ENCODE assay signal across 8 cellular contexts in the genomic region with DNA sequence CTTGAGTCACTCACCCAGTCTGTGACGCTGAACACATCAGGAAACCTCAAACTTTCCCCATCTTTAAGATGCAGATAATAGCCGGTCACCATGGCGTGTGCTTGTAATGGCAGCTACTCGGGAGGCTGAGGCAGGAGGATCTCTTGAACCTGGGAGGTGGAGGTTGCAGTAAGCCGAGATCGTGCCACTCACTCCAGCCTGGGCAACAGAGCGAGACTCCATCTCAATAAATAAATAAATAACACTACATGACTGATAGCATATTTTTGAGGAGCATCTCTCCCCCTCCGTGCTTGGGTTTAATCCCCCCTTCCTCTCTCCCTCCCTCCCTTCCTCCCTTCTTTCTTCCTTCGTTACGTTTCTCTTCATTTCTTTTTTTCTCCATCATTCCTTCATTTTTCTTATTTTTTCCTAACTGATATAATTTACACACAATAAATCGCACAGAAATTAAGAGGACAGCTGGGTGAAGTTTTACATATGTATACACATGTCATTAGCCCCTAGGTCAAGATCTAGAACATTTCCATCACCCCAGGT. TPM values are rescaled to one million over a fixed set of nuclear protein-coding genes. Genes with fewer than 3 reads are reported as not detected.
DNase-seq lines count a peak whose midpoint lies in the region; ATAC-seq, FAIRE-seq and TF ChIP-seq lines count a peak whose summit lies in the region.

No MANE protein-coding gene starts in this region.

- FAIRE-seq in HepG2 (lab: Jason Lieb, UNC), result no peak

- no peaks in the 10 kb centered on the region for H3K9me2 ChIP-seq in OCI-LY1 (ENCODE audit: low read depth, low read length)

- no peaks in the 10 kb centered on the region for H3K36me3 ChIP-seq in liver (ENCODE audit: control insufficient read depth in 4 of 4, insufficient read depth in 3 of 4, low read depth in 1 of 4, low read length in 3 of 4)
- H3K36me3 ChIP-seq in HepG2 (replicated peaks in 1 of 2; ENCODE audit: control insufficient read depth in 1 of 2, insufficient read depth in 2 of 2, low read length in 2 of 2), result no peaks in the 10 kb centered on the region
- H3K36me3 ChIP-seq in OCI-LY1 (ENCODE audit: insufficient read depth, low read length), result no peaks in the 10 kb centered on the region

- H3F3A ChIP-seq in OCI-LY1 (ENCODE audit: insufficient read depth, low read length), result no peaks in the 10 kb centered on the region

- no peaks in the 10 kb centered on the region for H3K9me3 ChIP-seq in liver (ENCODE audit: control insufficient read depth in 4 of 4, low read length in 3 of 4)
- H3K9me3 ChIP-seq in HepG2 (ENCODE audit: low read length), result no peaks in the 10 kb centered on the region
- H3K9me3 ChIP-seq in OCI-LY1 (ENCODE audit: low read length), result no peaks in the 10 kb centered on the region

- no peaks in the 10 kb centered on the region for H4K20me1 ChIP-seq in HepG2 (ENCODE audit: insufficient read depth, low read length)
- no peaks in the 10 kb centered on the region for H4K20me1 ChIP-seq in OCI-LY1 (ENCODE audit: insufficient read depth, low read length)

- no peak for TF ChIP-seq POLR2A in HepG2 (IDR thresholded peaks at IDR 0.05; ENCODE audit: insufficient read depth in 1 of 2, low read depth in 2 of 2, low read length in 2 of 2)

- DNase-seq in HepG2 (ENCODE audit: low spot score), result no peak
- DNase-seq in epithelial cell of prostate (ENCODE audit: low read depth, low spot score), result no peak
- peak; percentile 35 for DNase-seq in stimulated activated CD4-positive, alpha-beta T cell treated with anti-CD3 and anti-CD28 coated beads, Interleukin-4, amount 100 ng/mL, for 1 hour
- DNase-seq in NCI-H2171 (lab: John Stamatoyannopoulos, UW), result no peak
- DNase-seq in activated effector memory CD4-positive, alpha-beta T cell treated with Interleukin-2 at 50 U/mL for 16 hours, result no peak

- no peaks in the 10 kb centered on the region for H3K79me2 ChIP-seq in HepG2 (ENCODE audit: insufficient read depth, low read length)
- no peaks in the 10 kb centered on the region for H3K79me2 ChIP-seq in OCI-LY1 (ENCODE audit: insufficient read depth, low read length)

- H3K4me1 ChIP-seq in liver (ENCODE audit: control insufficient read depth in 4 of 4, insufficient read depth in 4 of 4, low read length in 3 of 4) (peaks cover 0 to 6% (median 2%) of the 10 kb centered on the region in 4 donors), HepG2 (ENCODE audit: insufficient read depth, low read length) (no peaks in the 10 kb centered on the region), OCI-LY1 (ENCODE audit: insufficient read depth, low read length, severe bottlenecking) (peaks cover 56% of the 10 kb centered on the region)

- TF ChIP-seq CTCF in liver (IDR thresholded peaks at IDR 0.05; ENCODE audit: low read depth, low read length, missing input control), result no peak
- TF ChIP-seq CTCF in HepG2 (CRISPR knock-in tag; IDR thresholded peaks at IDR 0.05), result no peak
- TF ChIP-seq CTCF in OCI-LY1 (IDR thresholded peaks at IDR 0.05; ENCODE audit: low read length), result no peak

- POLR2A ChIA-PET in HepG2 (lab: Yijun Ruan, JAX), result no interaction called here

- H3K27me3 ChIP-seq in liver (ENCODE audit: control insufficient read depth in 4 of 4, insufficient read depth in 4 of 4, low read length in 3 of 4), result peaks cover 0 to 5% (median 0%) of the 10 kb centered on the region in 4 donors
- peaks cover 0 to 6% of the 10 kb centered on the region in 2 experiments; a peak in 3 of 5 replicates for H3K27me3 ChIP-seq in HepG2 (ENCODE audit: control insufficient read depth in 1 of 2, insufficient read depth in 2 of 2, low read length in 2 of 2)
- H3K27me3 ChIP-seq in OCI-LY1 (ENCODE audit: insufficient read depth, low read length), result no peaks in the 10 kb centered on the region

- ATAC-seq in HepG2, result no peak
- no peak for ATAC-seq in GM21528 (IDR thresholded peaks at IDR 0.05; ENCODE audit: low FRiP score, unreplicated experiment)

- H3K9ac ChIP-seq in liver (ENCODE audit: low read depth in 1 of 2, low read length in 2 of 2), result peak overlapping the region in 1 of 2 donors; percentile 52
- H3K9ac ChIP-seq in HepG2 (ENCODE audit: insufficient read depth, low read depth, low read length), result no peak overlapping the region
- peak overlapping the region; percentile 87 for H3K9ac ChIP-seq in OCI-LY1 (ENCODE audit: low read length)

- BruUV-seq in HepG2 (replicated peaks; lab: Mats Ljungman, UMichigan), result no TSS peak

- intact Hi-C loops in HepG2 (cut with micrococcal nuclease; ENCODE audit: unreplicated experiment), result no loop called here

- TF ChIP-seq EP300 in HepG2 (IDR thresholded peaks at IDR 0.05; ENCODE audit: low read depth in 2 of 2, low read length in 2 of 2) (no peak), HepG2 (CRISPR knock-in tag; IDR thresholded peaks at IDR 0.05; ENCODE audit: borderline replicate concordance) (no peak)

- H3K4me3 ChIP-seq in liver (ENCODE audit: low read depth in 1 of 3, low read length in 3 of 3) (peak overlapping the region in 1 of 3 donors; percentile 59), HepG2 (replicated peaks in 1 of 3; ENCODE audit: insufficient read depth in 1 of 3, low read depth in 2 of 3, low read length in 3 of 3) (no peak overlapping the region), OCI-LY1 (ENCODE audit: low read depth, low read length, poor library complexity, severe bottlenecking) (peak overlapping the region; percentile 63)

- CTCF ChIA-PET in HepG2 (lab: Yijun Ruan, JAX; ENCODE audit: low intra/inter-chr PET ratio, low total read pairs), result no interaction called here

- no peak for TF ChIP-seq RAD21 in liver (IDR thresholded peaks at IDR 0.05)
- no peak for TF ChIP-seq RAD21 in HepG2 (CRISPR knock-in tag; IDR thresholded peaks at IDR 0.05)

- WGBS in liver, result 95% methylated on average over 11 of the region's 11 CpGs
- 59% methylated on average over 11 of the region's 11 CpGs for WGBS in HepG2 (ENCODE audit: low lambda C conversion rate)

- in situ Hi-C loops in HepG2 (cut with HindIII; ENCODE audit: extremely low pct_ligation_motif_present, low pct_unique_long_range_greater_than_20kb), result no loop called here

- no peak overlapping the region for H3K4me2 ChIP-seq in HepG2 (ENCODE audit: low read depth, low read length)
- peak overlapping the region; percentile 85 for H3K4me2 ChIP-seq in OCI-LY1 (ENCODE audit: low read length)

- H3K27ac ChIP-seq in liver (ENCODE audit: low read depth in 1 of 2, low read length in 2 of 2) (peak overlapping the region; percentile 55 to 79), HepG2 (ENCODE audit: extremely low read length, insufficient read depth, low read length) (no peak overlapping the region), OCI-LY1 (ENCODE audit: low read depth, low read length, poor library complexity, severe bottlenecking) (peak overlapping the region; percentile 99), epithelial cell of prostate (peak overlapping the region; percentile 96)

- no peak overlapping the region for H2AFZ ChIP-seq in HepG2 (ENCODE audit: low read length)
- H2AFZ ChIP-seq in OCI-LY1 (ENCODE audit: low read length), result no peak overlapping the region

TF ChIP-seq in liver, 16 proteins besides CTCF, POLR2A, EP300 and RAD21 (continues in another document):
- TF ChIP-seq, protein P1, sequence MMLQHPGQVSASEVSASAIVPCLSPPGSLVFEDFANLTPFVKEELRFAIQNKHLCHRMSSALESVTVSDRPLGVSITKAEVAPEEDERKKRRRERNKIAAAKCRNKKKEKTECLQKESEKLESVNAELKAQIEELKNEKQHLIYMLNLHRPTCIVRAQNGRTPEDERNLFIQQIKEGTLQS (IDR thresholded peaks at IDR 0.05), result no peak
- TF ChIP-seq HNF4A (conservative IDR thresholded peaks at IDR 0.05), result no peak
- TF ChIP-seq, protein P2, sequence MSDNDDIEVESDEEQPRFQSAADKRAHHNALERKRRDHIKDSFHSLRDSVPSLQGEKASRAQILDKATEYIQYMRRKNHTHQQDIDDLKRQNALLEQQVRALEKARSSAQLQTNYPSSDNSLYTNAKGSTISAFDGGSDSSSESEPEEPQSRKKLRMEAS (IDR thresholded peaks at IDR 0.05), result no peak
- TF ChIP-seq EGR1 (IDR thresholded peaks at IDR 0.05; ENCODE audit: low read depth in 2 of 2), result no peak
- no peak for TF ChIP-seq FOXA2 (IDR thresholded peaks at IDR 0.05)

TF ChIP-seq in HepG2, 621 proteins besides CTCF, POLR2A, EP300 and RAD21 (continues in another document):
- no peak for TF ChIP-seq NR1H2 (CRISPR knock-in tag; IDR thresholded peaks at IDR 0.05; ENCODE audit: borderline replicate concordance, low read depth)
- TF ChIP-seq, protein P3, sequence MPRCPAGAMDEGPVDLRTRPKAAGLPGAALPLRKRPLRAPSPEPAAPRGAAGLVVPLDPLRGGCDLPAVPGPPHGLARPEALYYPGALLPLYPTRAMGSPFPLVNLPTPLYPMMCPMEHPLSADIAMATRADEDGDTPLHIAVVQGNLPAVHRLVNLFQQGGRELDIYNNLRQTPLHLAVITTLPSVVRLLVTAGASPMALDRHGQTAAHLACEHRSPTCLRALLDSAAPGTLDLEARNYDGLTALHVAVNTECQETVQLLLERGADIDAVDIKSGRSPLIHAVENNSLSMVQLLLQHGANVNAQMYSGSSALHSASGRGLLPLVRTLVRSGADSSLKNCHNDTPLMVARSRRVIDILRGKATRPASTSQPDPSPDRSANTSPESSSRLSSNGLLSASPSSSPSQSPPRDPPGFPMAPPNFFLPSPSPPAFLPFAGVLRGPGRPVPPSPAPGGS (CRISPR knock-in tag; IDR thresholded peaks at IDR 0.05), result no peak

RNA-seq across cellular contexts. Expression of a gene that starts 51.3 kb away (rescaled TPM):
- total RNA-seq in liver (10 to 100 TPM; 22.4 to 28.5 TPM), HepG2 (2016; rRNA removed; fragmentation: Illumina TruSeq; extraction: Trizol) (60.3 and 75.7 TPM in 2 replicates)
- polyA plus RNA-seq in liver (10 to 100 TPM; 22.0 to 35.4 TPM), HepG2 (2011; rRNA removed) (34.7 and 36.8 TPM in 2 replicates)
- total RNA-seq in HepG2 (2016; cell fraction: cytosol; rRNA removed; fragmentation: Illumina TruSeq; extraction: Trizol; ENCODE audit: low read depth), result 8.6 and 10.8 TPM in 2 replicates
- 63.6 and 68.8 TPM in 2 replicates for total RNA-seq in HepG2 (2016; cell fraction: insoluble cytoplasmic fraction; rRNA removed; fragmentation: Illumina TruSeq; extraction: Trizol)
- 21.2 and 23.3 TPM in 2 replicates for total RNA-seq in HepG2 (2016; cell fraction: membrane; rRNA removed; fragmentation: Illumina TruSeq; extraction: Trizol)
- 35.3 and 38.9 TPM in 2 replicates for total RNA-seq in HepG2 (2016; cell fraction: nucleus; rRNA removed; fragmentation: Illumina TruSeq; extraction: Trizol)
- polyA plus RNA-seq in HepG2 (2011; cell fraction: cytosol; rRNA removed), result 34.1 and 34.2 TPM in 2 replicates
- 25.0 and 25.8 TPM in 2 replicates for polyA plus RNA-seq in HepG2 (2011; cell fraction: nucleus; rRNA removed)
- 18.5 and 28.6 TPM in 2 replicates for polyA plus RNA-seq in HepG2 (2012)
- 5.0 and 5.1 TPM in 2 replicates for polyA plus RNA-seq in HepG2 (2016; cell fraction: cytosol; fragmentation: Illumina TruSeq; extraction: Trizol; ENCODE audit: low read depth)
- polyA plus RNA-seq in HepG2 (2016; cell fraction: insoluble cytoplasmic fraction; fragmentation: Illumina TruSeq; extraction: Trizol; ENCODE audit: low read depth), result 79.1 and 90.3 TPM in 2 replicates
- polyA plus RNA-seq in HepG2 (2016; cell fraction: membrane; fragmentation: Illumina TruSeq; extraction: Trizol; ENCODE audit: low read depth), result 12.2 TPM in 2 replicates
- polyA plus RNA-seq in HepG2 (2016; cell fraction: nucleus; fragmentation: Illumina TruSeq; extraction: Trizol; ENCODE audit: insufficient read depth, low read depth), result 60.9 and 63.5 TPM in 2 replicates
- polyA minus RNA-seq in HepG2 (2011; rRNA and poly(A)+ RNA removed; ENCODE audit: low replicate concordance), result 45.1 and 93.9 TPM in 2 replicates
- polyA minus RNA-seq in HepG2 (2011; cell fraction: cytosol; rRNA and poly(A)+ RNA removed), result 28.8 and 29.4 TPM in 2 replicates
- polyA minus RNA-seq in HepG2 (2011; cell fraction: nucleus; rRNA and poly(A)+ RNA removed), result 17.6 and 19.8 TPM in 2 replicates
